ENCODE assay signal across 9 cellular contexts in genomic region chr1:90973897-90974798, GRCh38. TPM values are rescaled to one million over a fixed set of nuclear protein-coding genes. Genes with fewer than 3 reads are reported as not detected.
DNase-seq lines count a peak whose midpoint lies in the region; ATAC-seq and TF ChIP-seq lines count a peak whose summit lies in the region.
"Had no signal": no experiment of that assay in that cellular context is flagged by ENCODE, and none has a peak within 500 bp of the region (broad histone marks: within the 10 kb centered on the region; RNA-seq: fewer than 3 reads in every experiment).

No MANE protein-coding gene starts in this region.

- ATAC-seq in GM21717 (IDR thresholded peaks at IDR 0.05; ENCODE audit: unreplicated experiment) (no peak), GM18520 (IDR thresholded peaks at IDR 0.05; ENCODE audit: unreplicated experiment) (no peak), left lobe of liver (no peak)

- no peak overlapping the region for H3K4me3 ChIP-seq in AG04449 (ENCODE audit: low read depth, low read length)
- H3K4me3 ChIP-seq: lower lobe of right lung had no signal

- H3K9me3 Mint-ChIP-seq in HFFc6, result no peaks in the 10 kb centered on the region
- H3K9me3 Mint-ChIP-seq in activated naive CD8-positive, alpha-beta T cell treated with anti-CD3 and anti-CD28 coated beads for 36 hours, result peaks cover 8% of the 10 kb centered on the region

- H3K4me3 Mint-ChIP-seq in HFFc6, result no peak overlapping the region; the same call in 1 of the 2 replicates
- H3K4me3 Mint-ChIP-seq in activated naive CD8-positive, alpha-beta T cell treated with anti-CD3 and anti-CD28 coated beads for 36 hours, result peak overlapping the region; percentile 9

- peaks cover 22% of the 10 kb centered on the region for H3K36me3 Mint-ChIP-seq in HFFc6 (ENCODE audit: low read depth)
- H3K36me3 Mint-ChIP-seq in activated naive CD8-positive, alpha-beta T cell treated with anti-CD3 and anti-CD28 coated beads for 36 hours, result peaks cover 55% of the 10 kb centered on the region

- CTCF ChIA-PET in AG04449 (lab: Yijun Ruan, JAX), result interaction anchor here (0.9 to 1.6 kb wide), 2 partner anchors 10 to 253 kb away, joined by 4 to 7 read pairs; no protein-coding TSS in a partner anchor

- peak overlapping the region; percentile 54 for H3K27ac Mint-ChIP-seq in HFFc6
- peak overlapping the region; percentile 69 for H3K27ac Mint-ChIP-seq in activated naive CD8-positive, alpha-beta T cell treated with anti-CD3 and anti-CD28 coated beads for 36 hours

- H3K4me1 Mint-ChIP-seq in HFFc6 (ENCODE audit: low read depth), result peaks cover 32% of the 10 kb centered on the region
- H3K4me1 Mint-ChIP-seq in activated naive CD8-positive, alpha-beta T cell treated with anti-CD3 and anti-CD28 coated beads for 36 hours, result peaks cover 31% of the 10 kb centered on the region

- POLR2A ChIA-PET in AG04449 (lab: Yijun Ruan, JAX), result interaction anchor here (0.8 kb wide), 1 partner anchor 24 kb away, joined by 3 read pairs; no protein-coding TSS in a partner anchor

- DNase-seq in AG04449 (ENCODE audit: low read depth, low spot score) (peak; percentile 5), HFFc6 (peak; percentile 41), iPS-NIHi7 (ENCODE audit: extremely low spot score) (peak; percentile 42), NOMO-1 treated with dmso at 0.1 percent for 144 hours (lab: John Stamatoyannopoulos, UW; ENCODE audit: unreplicated experiment) (no peak), left lobe of liver (ENCODE audit: low spot score) (no peak)
- DNase-seq in activated naive CD8-positive, alpha-beta T cell treated with anti-CD3 and anti-CD28 coated beads for 36 hours, result no peak
- DNase-seq: lower lobe of right lung had no signal

- no peaks in the 10 kb centered on the region; the same call in 1 of the 2 replicates for H3K27me3 Mint-ChIP-seq in HFFc6 (ENCODE audit: insufficient read depth)
- no peaks in the 10 kb centered on the region for H3K27me3 Mint-ChIP-seq in activated naive CD8-positive, alpha-beta T cell treated with anti-CD3 and anti-CD28 coated beads for 36 hours

- TF ChIP-seq CTCF in AG04449 (IDR thresholded peaks at IDR 0.05; ENCODE audit: insufficient read depth, low read length, missing control alignments) (no peak), HFFc6 (IDR thresholded peaks at IDR 0.05) (no peak)

RNA-seq across cellular contexts. Expression of gene ZNF644, which starts 47.7 kb away (rescaled TPM):
- 10 to 100 TPM; 27.3 to 33.2 (median 30.9) TPM for total RNA-seq in HFFc6 (2021; fragmentation: NEBNext Ultra II Directional; extraction: Animal tissue kit (Norgen Biotek cat#: 25700))
- 10 to 100 TPM; 41.6 to 44.7 TPM for total RNA-seq in activated naive CD8-positive, alpha-beta T cell treated with anti-CD3 and anti-CD28 coated beads for 36 hours
- total RNA-seq in left lobe of liver, result 18.3 TPM

Comparison
In these comparisons a context has a peak if more than half of its experiments do, and no peak if none do; other contexts are left out.
1. DNase-seq: peak in AG04449 (single experiment), HFFc6 (single experiment) and iPS-NIHi7 (single experiment); none in activated naive CD8-positive, alpha-beta T cell treated with anti-CD3 and anti-CD28 coated beads for 36 hours (single experiment), NOMO-1 treated with dmso at 0.1 percent for 144 hours (single experiment) and left lobe of liver (single experiment).